ENCODE assay signal across 8 cellular contexts in genomic region chr10:78028438-78029293, GRCh38. TPM values are rescaled to one million over a fixed set of nuclear protein-coding genes. Genes with fewer than 3 reads are reported as not detected.
DNase-seq lines count a peak whose midpoint lies in the region; ATAC-seq and TF ChIP-seq lines count a peak whose summit lies in the region.

No MANE protein-coding gene starts in this region.

- TF ChIP-seq CTCF in fibroblast of the aortic adventitia (IDR thresholded peaks at IDR 0.05; ENCODE audit: insufficient read depth, low read length): no peak
- TF ChIP-seq CTCF in osteocyte (IDR thresholded peaks at IDR 0.05): no peak

- H3K4me3 Mint-ChIP-seq in osteocyte (ENCODE audit: unreplicated experiment): peak overlapping the region; percentile 100

- no peaks in the 10 kb centered on the region for H3K9me3 Mint-ChIP-seq in osteocyte (ENCODE audit: unreplicated experiment)

- peak overlapping the region; percentile 100 for H3K4me3 ChIP-seq in fibroblast of the aortic adventitia (ENCODE audit: low read depth, low read length)

- peaks cover 22% of the 10 kb centered on the region for H3K36me3 Mint-ChIP-seq in osteocyte (ENCODE audit: unreplicated experiment)

- H3K4me1 Mint-ChIP-seq in osteocyte (ENCODE audit: unreplicated experiment): peaks cover 29% of the 10 kb centered on the region

- peak overlapping the region; percentile 97 for H3K27ac Mint-ChIP-seq in osteocyte (ENCODE audit: unreplicated experiment)

- no peaks in the 10 kb centered on the region for H3K27me3 Mint-ChIP-seq in osteocyte (ENCODE audit: unreplicated experiment)

- peak; percentile 4 for ATAC-seq in HG03064 (IDR thresholded peaks at IDR 0.05; ENCODE audit: low read depth, unreplicated experiment)

- DNase-seq in DMS 273 (lab: John Stamatoyannopoulos, UW; ENCODE audit: unreplicated experiment): peak; percentile 33
- no peak for DNase-seq in DMS 273 treated with DMSO at 0.1 percent for 48 hours (lab: John Stamatoyannopoulos, UW)
- DNase-seq in activated T-cell treated with anti-CD3 and anti-CD28 coated beads, Interleukin-2, amount 50 U/mL, for 48 hours: peak; percentile 27 to 41
- peak; percentile 60 for DNase-seq in fibroblast of the aortic adventitia (ENCODE audit: low read depth)
- DNase-seq in osteocyte (ENCODE audit: extremely low spot score, unreplicated experiment): no peak
- DNase-seq in NCI-H2081 (lab: John Stamatoyannopoulos, UW): no peak
- DNase-seq in NCI-H446 (lab: John Stamatoyannopoulos, UW): no peak

RNA-seq across cellular contexts. Expression of gene POLR3A, which starts 0.6 kb away (rescaled TPM):
- total RNA-seq in fibroblast of the aortic adventitia (ENCODE audit: low replicate concordance): 10.5 and 17.5 TPM in 2 replicates
- 16.6 and 19.5 TPM in 2 replicates for total RNA-seq in osteocyte

RNA-seq across cellular contexts. Expression of gene RPS24, which starts 5.0 kb away (rescaled TPM):
- total RNA-seq in fibroblast of the aortic adventitia (ENCODE audit: low replicate concordance): 3,008 and 3,613 TPM in 2 replicates
- 1,006 and 1,022 TPM in 2 replicates for total RNA-seq in osteocyte

Comparison
In these comparisons a context has a peak if more than half of its experiments do, and no peak if none do; other contexts are left out.
1. DNase-seq: peak in DMS 273 (single experiment), activated T-cell treated with anti-CD3 and anti-CD28 coated beads, Interleukin-2, amount 50 U/mL, for 48 hours (2 of 2) and fibroblast of the aortic adventitia (single experiment); none in DMS 273 treated with DMSO at 0.1 percent for 48 hours (single experiment), osteocyte (single experiment), NCI-H2081 (0 of 2) and NCI-H446 (0 of 2).